22 cellular contexts compared by ENCODE assay signal in genomic region chr14:23864252-23864651, GRCh38.
"Had no signal": no experiment of that assay in that cellular context is flagged by ENCODE, and none has a peak within 500 bp of the region (broad histone marks: within the 10 kb centered on the region; RNA-seq: fewer than 3 reads in every experiment).

No MANE protein-coding gene starts in this region.

- H3K36me3 ChIP-seq: gastroesophageal sphincter, heart right ventricle, neural progenitor cell, right lobe of liver had no signal

- H3K4me1 ChIP-seq: gastroesophageal sphincter, neural progenitor cell, psoas muscle, right lobe of liver had no signal

- H3K9ac ChIP-seq: neural progenitor cell had no signal

- H3K4me3 Mint-ChIP-seq: activated CD4-positive, alpha-beta memory T cell treated with anti-CD3 and anti-CD28 coated beads for 36 hours; activated CD4-positive, alpha-beta T cell treated with anti-CD3 and anti-CD28 coated beads for 36 hours; activated naive CD8-positive, alpha-beta T cell treated with anti-CD3 and anti-CD28 coated beads for 36 hours; activated T-helper 17 cell treated with anti-CD3 and anti-CD28 coated beads, Interleukin-2, amount 50 U/mL, for 72 hours; dendritic cell treated with granulocyte-macrophage colony-stimulating factor and Interleukin-4, amounts not matched to agents 40 ng/mL and 50 ng/mL, for 4 days; immature natural killer cell; memory B cell; naive thymus-derived CD4-positive, alpha-beta T cell; neural progenitor cell; stimulated activated memory B cell treated with anti-CD40 and anti-IgM and Interleukin-4, amounts not matched to agents 10 μg/mL and 1 μg/mL and 100 μg/mL, for 72 hours; WTC11 had no signal

- H3K9me3 Mint-ChIP-seq: activated CD4-positive, alpha-beta memory T cell treated with anti-CD3 and anti-CD28 coated beads for 36 hours; activated naive CD8-positive, alpha-beta T cell treated with anti-CD3 and anti-CD28 coated beads for 36 hours; activated T-helper 17 cell treated with anti-CD3 and anti-CD28 coated beads, Interleukin-2, amount 50 U/mL, for 72 hours; dendritic cell treated with granulocyte-macrophage colony-stimulating factor and Interleukin-4, amounts not matched to agents 40 ng/mL and 50 ng/mL, for 4 days; immature natural killer cell; memory B cell; naive thymus-derived CD4-positive, alpha-beta T cell; neural progenitor cell; stimulated activated memory B cell treated with anti-CD40 and anti-IgM and Interleukin-4, amounts not matched to agents 10 μg/mL and 1 μg/mL and 100 μg/mL, for 72 hours; WTC11 had no signal

- H2AFZ ChIP-seq: neural progenitor cell had no signal

- H3K27me3 ChIP-seq: gastroesophageal sphincter, heart right ventricle, neural progenitor cell, right lobe of liver had no signal

- H3K4me3 ChIP-seq: gastroesophageal sphincter, heart right ventricle, neural progenitor cell, psoas muscle, right lobe of liver had no signal

- H3K27me3 Mint-ChIP-seq: dendritic cell treated with granulocyte-macrophage colony-stimulating factor and Interleukin-4, amounts not matched to agents 40 ng/mL and 50 ng/mL, for 4 days had no signal

- H3K4me1 Mint-ChIP-seq: activated CD4-positive, alpha-beta T cell treated with anti-CD3 and anti-CD28 coated beads for 36 hours; activated naive CD8-positive, alpha-beta T cell treated with anti-CD3 and anti-CD28 coated beads for 36 hours; activated T-helper 17 cell treated with anti-CD3 and anti-CD28 coated beads, Interleukin-2, amount 50 U/mL, for 72 hours; immature natural killer cell; memory B cell; naive thymus-derived CD4-positive, alpha-beta T cell; stimulated activated memory B cell treated with anti-CD40 and anti-IgM and Interleukin-4, amounts not matched to agents 10 μg/mL and 1 μg/mL and 100 μg/mL, for 72 hours had no signal

- H3K27ac ChIP-seq: gastroesophageal sphincter, heart right ventricle, neural progenitor cell, psoas muscle, right lobe of liver had no signal

- ATAC-seq: activated CD4-positive, alpha-beta T cell treated with anti-CD3 and anti-CD28 coated beads for 36 hours; activated T-helper 17 cell treated with anti-CD3 and anti-CD28 coated beads, Interleukin-2, amount 50 U/mL, for 72 hours; esophagus mucosa; gastroesophageal sphincter; naive thymus-derived CD4-positive, alpha-beta T cell; right lobe of liver; stimulated activated memory B cell treated with anti-CD40 and anti-IgM and Interleukin-4, amounts not matched to agents 10 μg/mL and 1 μg/mL and 100 μg/mL, for 72 hours; WTC11 had no signal

- DNase-seq: activated CD4-positive, alpha-beta memory T cell treated with anti-CD3 and anti-CD28 coated beads for 36 hours; activated CD4-positive, alpha-beta T cell treated with anti-CD3 and anti-CD28 coated beads for 36 hours; activated naive CD4-positive, alpha-beta T cell; activated naive CD8-positive, alpha-beta T cell treated with anti-CD3 and anti-CD28 coated beads for 36 hours; activated T-cell treated with anti-CD3 and anti-CD28 coated beads, Interleukin-2, amount 50 U/mL, for 1 hour; amniotic stem cell; effector CD8-positive, alpha-beta T cell; heart right ventricle; immature natural killer cell; naive thymus-derived CD4-positive, alpha-beta T cell; psoas muscle; right lobe of liver; stimulated activated CD4-positive, alpha-beta T cell treated with anti-CD3 and anti-CD28 coated beads, Interleukin-4, amount 100 ng/mL, for 4 hours; T-helper 2 cell had no signal

- H3K27ac Mint-ChIP-seq: activated CD4-positive, alpha-beta memory T cell treated with anti-CD3 and anti-CD28 coated beads for 36 hours; activated CD4-positive, alpha-beta T cell treated with anti-CD3 and anti-CD28 coated beads for 36 hours; activated naive CD8-positive, alpha-beta T cell treated with anti-CD3 and anti-CD28 coated beads for 36 hours; activated T-helper 17 cell treated with anti-CD3 and anti-CD28 coated beads, Interleukin-2, amount 50 U/mL, for 72 hours; dendritic cell treated with granulocyte-macrophage colony-stimulating factor and Interleukin-4, amounts not matched to agents 40 ng/mL and 50 ng/mL, for 4 days; immature natural killer cell; memory B cell; naive thymus-derived CD4-positive, alpha-beta T cell; neural progenitor cell; stimulated activated memory B cell treated with anti-CD40 and anti-IgM and Interleukin-4, amounts not matched to agents 10 μg/mL and 1 μg/mL and 100 μg/mL, for 72 hours; WTC11 had no signal

- H3K9me3 ChIP-seq: gastroesophageal sphincter, heart right ventricle, psoas muscle, right lobe of liver had no signal

- H3K4me2 ChIP-seq: neural progenitor cell had no signal
